In the genomic region with DNA sequence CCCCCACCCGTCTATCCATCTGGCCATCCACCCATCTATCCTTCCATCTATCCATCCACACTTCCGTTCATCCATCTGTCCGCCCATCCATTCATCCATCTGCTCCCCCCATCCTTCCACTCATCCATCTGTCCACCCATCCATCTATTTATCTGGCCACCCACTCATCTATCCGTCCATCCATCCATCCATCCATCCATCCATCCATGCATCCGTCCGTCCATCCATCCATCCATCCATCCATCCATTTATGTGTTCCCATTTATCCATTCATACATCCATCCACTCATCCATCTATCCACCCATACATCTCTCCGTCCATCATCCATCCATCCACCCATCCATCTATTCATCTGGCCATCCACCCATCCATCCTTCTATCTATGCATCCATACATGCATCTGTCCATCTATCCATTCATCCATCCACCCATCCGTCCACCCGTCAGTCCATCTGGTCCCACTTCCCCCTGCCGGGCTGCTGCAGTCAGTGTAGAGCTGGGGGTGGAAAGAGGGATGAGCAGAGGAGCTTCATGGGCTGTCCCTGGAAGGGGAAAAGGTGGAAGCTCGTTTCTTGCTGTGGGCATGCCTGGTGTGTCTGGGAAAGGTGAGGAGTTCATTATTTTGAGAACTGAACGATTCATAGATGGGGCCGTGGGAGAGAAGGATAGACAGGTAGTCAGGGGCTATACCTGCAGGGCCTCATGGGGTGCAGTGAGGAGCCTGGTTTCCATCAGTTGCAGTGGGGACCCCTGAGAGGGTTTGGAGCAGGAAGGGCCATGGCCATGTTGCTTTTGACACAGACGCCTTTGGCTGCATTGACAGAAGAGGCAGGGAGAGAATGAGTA, we compare ENCODE assay signal across 8 cellular contexts. TPM values are rescaled to one million over a fixed set of nuclear protein-coding genes. Genes with fewer than 3 reads are reported as not detected.
DNase-seq lines count a peak whose midpoint lies in the region; ATAC-seq, FAIRE-seq and TF ChIP-seq lines count a peak whose summit lies in the region.

No MANE protein-coding gene starts in this region.

- peak overlapping the region; percentile 68 for H3K27ac Mint-ChIP-seq in activated CD4-positive, alpha-beta T cell treated with anti-CD3 and anti-CD28 coated beads, Interleukin-2, amount 10 ng/mL, durations not matched to agents 7 days and 5 days

- peaks cover 35% of the 10 kb centered on the region for H3K4me1 ChIP-seq in HepG2 (ENCODE audit: insufficient read depth, low read length)
- H3K4me1 ChIP-seq in testis, result peaks cover 13% of the 10 kb centered on the region

- no peak overlapping the region for H3K9ac ChIP-seq in HepG2 (ENCODE audit: insufficient read depth, low read depth, low read length)

- no peaks in the 10 kb centered on the region for H3K36me3 ChIP-seq in HepG2 (replicated peaks in 1 of 2; ENCODE audit: control insufficient read depth in 1 of 2, insufficient read depth in 2 of 2, low read length in 2 of 2)
- H3K36me3 ChIP-seq in testis (ENCODE audit: low read depth, missing control alignments), result no peaks in the 10 kb centered on the region

- no peak for DNase-seq in activated CD4-positive, alpha-beta T cell treated with anti-CD3 and anti-CD28 coated beads, Interleukin-2, amount 10 ng/mL, durations not matched to agents 7 days and 5 days
- no peak for DNase-seq in activated CD4-positive, alpha-beta T cell treated with anti-CD3 and anti-CD28 coated beads, Interleukin-2, amount 50 U/mL, for 48 hours
- DNase-seq in HepG2 (ENCODE audit: low spot score) (no peak), testis (no peak), NCI-H1694 treated with DMSO at 0.1 percent for 48 hours (lab: John Stamatoyannopoulos, UW) (no peak), NCI-H1092 (lab: John Stamatoyannopoulos, UW) (no peak)

- H3K27me3 Mint-ChIP-seq in activated CD4-positive, alpha-beta T cell treated with anti-CD3 and anti-CD28 coated beads, Interleukin-2, amount 10 ng/mL, durations not matched to agents 7 days and 5 days, result no peaks in the 10 kb centered on the region

- peak overlapping the region; percentile 92 for H3K4me2 ChIP-seq in HepG2 (ENCODE audit: low read depth, low read length)

- no peaks in the 10 kb centered on the region for H4K20me1 ChIP-seq in HepG2 (ENCODE audit: insufficient read depth, low read length)

- H3K9me3 Mint-ChIP-seq in activated CD4-positive, alpha-beta T cell treated with anti-CD3 and anti-CD28 coated beads, Interleukin-2, amount 10 ng/mL, durations not matched to agents 7 days and 5 days, result no peaks in the 10 kb centered on the region

- CTCF ChIA-PET in activated CD4-positive, alpha-beta T cell treated with anti-CD3 and anti-CD28 coated beads, Interleukin-2, amount 10 ng/mL, durations not matched to agents 7 days and 5 days (lab: Charles Lee), result interaction anchor here (0.8 kb wide), 1 partner anchor 27 kb away, joined by 3 read pairs; no protein-coding TSS in a partner anchor
- CTCF ChIA-PET in HepG2 (lab: Yijun Ruan, JAX; ENCODE audit: low intra/inter-chr PET ratio, low total read pairs), result no interaction called here

- TF ChIP-seq CTCF in HepG2 (CRISPR knock-in tag; IDR thresholded peaks at IDR 0.05) (no peak), testis (IDR thresholded peaks at IDR 0.05) (no peak)

- FAIRE-seq in HepG2 (lab: Jason Lieb, UNC), result no peak

- H3K4me3 ChIP-seq in HepG2 (replicated peaks in 1 of 3; ENCODE audit: insufficient read depth in 1 of 3, low read depth in 2 of 3, low read length in 3 of 3) (peak overlapping the region in 1 of 3 experiments; percentile 100; a peak in 2 of 6 replicates), testis (peak overlapping the region; percentile 70 to 94)

- H3K9me3 ChIP-seq in HepG2 (ENCODE audit: low read length) (no peaks in the 10 kb centered on the region), testis (no peaks in the 10 kb centered on the region)

- H3K36me3 Mint-ChIP-seq in activated CD4-positive, alpha-beta T cell treated with anti-CD3 and anti-CD28 coated beads, Interleukin-2, amount 10 ng/mL, durations not matched to agents 7 days and 5 days (ENCODE audit: low read depth), result no peaks in the 10 kb centered on the region

- intact Hi-C loops in HepG2 (cut with micrococcal nuclease; ENCODE audit: unreplicated experiment), result no loop called here
- intact Hi-C loops in testis (cut with DNase I; ENCODE audit: low total_unique reads), result no loop called here

- H3K27ac ChIP-seq in angular gyrus (ENCODE audit: low read depth, low read length) (peak overlapping the region; percentile 92), HepG2 (ENCODE audit: extremely low read length, insufficient read depth, low read length) (no peak overlapping the region), testis (no peak overlapping the region)

- 63% methylated on average over 14 of the region's 14 CpGs for WGBS in HepG2 (ENCODE audit: low lambda C conversion rate)
- WGBS in testis, 2 donors, result 59 to 66% methylated on average over 14 of the region's 14 CpGs

- POLR2A ChIA-PET in activated CD4-positive, alpha-beta T cell treated with anti-CD3 and anti-CD28 coated beads, Interleukin-2, amount 10 ng/mL, durations not matched to agents 7 days and 5 days (lab: Charles Lee), result no interaction called here
- POLR2A ChIA-PET in HepG2 (lab: Yijun Ruan, JAX), result interaction anchor here (1.8 kb wide), 1 partner anchor 59 kb away, joined by 5 read pairs; a partner anchor contains a TSS

- peak overlapping the region; percentile 68 for H3K4me3 Mint-ChIP-seq in activated CD4-positive, alpha-beta T cell treated with anti-CD3 and anti-CD28 coated beads, Interleukin-2, amount 10 ng/mL, durations not matched to agents 7 days and 5 days

- no peak overlapping the region for H2AFZ ChIP-seq in HepG2 (ENCODE audit: low read length)

- H3K4me1 Mint-ChIP-seq in activated CD4-positive, alpha-beta T cell treated with anti-CD3 and anti-CD28 coated beads, Interleukin-2, amount 10 ng/mL, durations not matched to agents 7 days and 5 days, result peaks cover 30% of the 10 kb centered on the region

- in situ Hi-C loops in HepG2 (cut with HindIII; ENCODE audit: extremely low pct_ligation_motif_present, low pct_unique_long_range_greater_than_20kb), result no loop called here

- TF ChIP-seq EP300 in HepG2 (IDR thresholded peaks at IDR 0.05; ENCODE audit: low read depth in 2 of 2, low read length in 2 of 2) (no peak), HepG2 (CRISPR knock-in tag; IDR thresholded peaks at IDR 0.05; ENCODE audit: borderline replicate concordance) (no peak)

- no peak for ATAC-seq in HepG2
- no peak for ATAC-seq in HG03565 (IDR thresholded peaks at IDR 0.05; ENCODE audit: unreplicated experiment)

- no peak for TF ChIP-seq RAD21 in HepG2 (CRISPR knock-in tag; IDR thresholded peaks at IDR 0.05)

- no TSS peak for BruUV-seq in HepG2 (replicated peaks; lab: Mats Ljungman, UMichigan)

- H3K79me2 ChIP-seq in HepG2 (ENCODE audit: insufficient read depth, low read length), result peaks cover 7% of the 10 kb centered on the region

- TF ChIP-seq POLR2A in HepG2 (IDR thresholded peaks at IDR 0.05; ENCODE audit: insufficient read depth in 1 of 2, low read depth in 2 of 2, low read length in 2 of 2) (no peak), testis (IDR thresholded peaks at IDR 0.05) (no peak)

- H3K27me3 ChIP-seq in HepG2 (ENCODE audit: control insufficient read depth in 1 of 2, insufficient read depth in 2 of 2, low read length in 2 of 2) (no peaks in the 10 kb centered on the region; a peak in 1 of 5 replicates), testis (no peaks in the 10 kb centered on the region)

RNA-seq across cellular contexts. Expression of a gene that starts 0.8 kb away (rescaled TPM):
- total RNA-seq in activated CD4-positive, alpha-beta T cell treated with anti-CD3 and anti-CD28 coated beads, Interleukin-2, amount 10 ng/mL, durations not matched to agents 7 days and 5 days, result 1 to 10 TPM; 2.0 TPM
- total RNA-seq in HepG2 (2016; rRNA removed; fragmentation: Illumina TruSeq; extraction: Trizol) (2.8 TPM in 2 replicates), testis (10 to 100 TPM; 18.8 to 21.0 TPM)
- total RNA-seq in HepG2 (2016; cell fraction: cytosol; rRNA removed; fragmentation: Illumina TruSeq; extraction: Trizol; ENCODE audit: low read depth), result 2.6 and 3.3 TPM in 2 replicates
- 1.6 and 2.1 TPM in 2 replicates for total RNA-seq in HepG2 (2016; cell fraction: insoluble cytoplasmic fraction; rRNA removed; fragmentation: Illumina TruSeq; extraction: Trizol)
- total RNA-seq in HepG2 (2016; cell fraction: membrane; rRNA removed; fragmentation: Illumina TruSeq; extraction: Trizol), result 3.9 and 5.5 TPM in 2 replicates
- total RNA-seq in HepG2 (2016; cell fraction: nucleus; rRNA removed; fragmentation: Illumina TruSeq; extraction: Trizol), result 0.81 and 0.94 TPM in 2 replicates
- polyA plus RNA-seq in HepG2 (2011; rRNA removed) (3.9 and 4.6 TPM in 2 replicates), testis (ENCODE audit: insufficient read depth, low read depth, low replicate concordance) (8.1 TPM)
- polyA plus RNA-seq in HepG2 (2011; cell fraction: cytosol; rRNA removed), result 4.2 and 6.2 TPM in 2 replicates
- 6.3 and 7.3 TPM in 2 replicates for polyA plus RNA-seq in HepG2 (2011; cell fraction: nucleus; rRNA removed)
- 1.9 and 3.0 TPM in 2 replicates for polyA plus RNA-seq in HepG2 (2012)
- 3.6 and 4.2 TPM in 2 replicates for polyA plus RNA-seq in HepG2 (2016; cell fraction: cytosol; fragmentation: Illumina TruSeq; extraction: Trizol; ENCODE audit: low read depth)
- 2.5 and 3.3 TPM in 2 replicates for polyA plus RNA-seq in HepG2 (2016; cell fraction: insoluble cytoplasmic fraction; fragmentation: Illumina TruSeq; extraction: Trizol; ENCODE audit: low read depth)
- polyA plus RNA-seq in HepG2 (2016; cell fraction: membrane; fragmentation: Illumina TruSeq; extraction: Trizol; ENCODE audit: low read depth), result 3.3 and 3.5 TPM in 2 replicates
- polyA plus RNA-seq in HepG2 (2016; cell fraction: nucleus; fragmentation: Illumina TruSeq; extraction: Trizol; ENCODE audit: insufficient read depth, low read depth), result 3.3 and 3.4 TPM in 2 replicates
- 0.21 and 1.8 TPM in 2 replicates for polyA minus RNA-seq in HepG2 (2011; rRNA and poly(A)+ RNA removed; ENCODE audit: low replicate concordance)
- 1.1 and 3.1 TPM in 2 replicates for polyA minus RNA-seq in HepG2 (2011; cell fraction: cytosol; rRNA and poly(A)+ RNA removed)
- 0.52 and 1.1 TPM in 2 replicates for polyA minus RNA-seq in HepG2 (2011; cell fraction: nucleus; rRNA and poly(A)+ RNA removed)

RNA-seq across cellular contexts. Expression of a gene that starts 1.4 kb away (rescaled TPM):
- 10 to 100 TPM; 43.5 to 48.2 TPM for total RNA-seq in activated CD4-positive, alpha-beta T cell treated with anti-CD3 and anti-CD28 coated beads, Interleukin-2, amount 10 ng/mL, durations not matched to agents 7 days and 5 days
- total RNA-seq in HepG2 (2016; rRNA removed; fragmentation: Illumina TruSeq; extraction: Trizol), result 35.4 and 37.9 TPM in 2 replicates
- 20.7 and 21.7 TPM in 2 replicates for total RNA-seq in HepG2 (2016; cell fraction: cytosol; rRNA removed; fragmentation: Illumina TruSeq; extraction: Trizol; ENCODE audit: low read depth)
- 38.9 and 39.8 TPM in 2 replicates for total RNA-seq in HepG2 (2016; cell fraction: insoluble cytoplasmic fraction; rRNA removed; fragmentation: Illumina TruSeq; extraction: Trizol)
- total RNA-seq in HepG2 (2016; cell fraction: membrane; rRNA removed; fragmentation: Illumina TruSeq; extraction: Trizol), result 22.9 and 26.0 TPM in 2 replicates
- 18.4 and 19.8 TPM in 2 replicates for total RNA-seq in HepG2 (2016; cell fraction: nucleus; rRNA removed; fragmentation: Illumina TruSeq; extraction: Trizol)
- 28.8 and 40.0 TPM in 2 replicates for polyA plus RNA-seq in HepG2 (2011; rRNA removed)
- polyA plus RNA-seq in HepG2 (2011; cell fraction: cytosol; rRNA removed), result 16.8 and 30.9 TPM in 2 replicates
- polyA plus RNA-seq in HepG2 (2011; cell fraction: nucleus; rRNA removed), result 13.2 and 15.1 TPM in 2 replicates
- 13.1 and 19.3 TPM in 2 replicates for polyA plus RNA-seq in HepG2 (2012)
- 20.6 and 24.5 TPM in 2 replicates for polyA plus RNA-seq in HepG2 (2016; cell fraction: cytosol; fragmentation: Illumina TruSeq; extraction: Trizol; ENCODE audit: low read depth)
- polyA plus RNA-seq in HepG2 (2016; cell fraction: insoluble cytoplasmic fraction; fragmentation: Illumina TruSeq; extraction: Trizol; ENCODE audit: low read depth), result 37.7 and 43.8 TPM in 2 replicates
- 19.5 and 22.0 TPM in 2 replicates for polyA plus RNA-seq in HepG2 (2016; cell fraction: membrane; fragmentation: Illumina TruSeq; extraction: Trizol; ENCODE audit: low read depth)
- polyA plus RNA-seq in HepG2 (2016; cell fraction: nucleus; fragmentation: Illumina TruSeq; extraction: Trizol; ENCODE audit: insufficient read depth, low read depth), result 32.1 and 41.0 TPM in 2 replicates
- polyA minus RNA-seq in HepG2 (2011; rRNA and poly(A)+ RNA removed; ENCODE audit: low replicate concordance), result 14.6 and 22.6 TPM in 2 replicates
- 6.3 and 9.1 TPM in 2 replicates for polyA minus RNA-seq in HepG2 (2011; cell fraction: cytosol; rRNA and poly(A)+ RNA removed)
- polyA minus RNA-seq in HepG2 (2011; cell fraction: nucleus; rRNA and poly(A)+ RNA removed), result 6.0 and 7.5 TPM in 2 replicates
- total RNA-seq in testis, result 100 to 1,000 TPM in 1 of 2 donors, 10 to 100 TPM in 1; 98.0 to 198 TPM
- polyA plus RNA-seq in testis (ENCODE audit: insufficient read depth, low read depth, low replicate concordance), result 152 TPM

RNA-seq across cellular contexts. Expression of a gene that starts 8.4 kb away (rescaled TPM):
- total RNA-seq in activated CD4-positive, alpha-beta T cell treated with anti-CD3 and anti-CD28 coated beads, Interleukin-2, amount 10 ng/mL, durations not matched to agents 7 days and 5 days, result 100 to 1,000 TPM; 880 to 925 TPM
- 706 and 763 TPM in 2 replicates for total RNA-seq in HepG2 (2016; rRNA removed; fragmentation: Illumina TruSeq; extraction: Trizol)
- 1,266 and 1,322 TPM in 2 replicates for total RNA-seq in HepG2 (2016; cell fraction: cytosol; rRNA removed; fragmentation: Illumina TruSeq; extraction: Trizol; ENCODE audit: low read depth)
- total RNA-seq in HepG2 (2016; cell fraction: insoluble cytoplasmic fraction; rRNA removed; fragmentation: Illumina TruSeq; extraction: Trizol), result 739 and 797 TPM in 2 replicates
- 1,622 and 1,758 TPM in 2 replicates for total RNA-seq in HepG2 (2016; cell fraction: membrane; rRNA removed; fragmentation: Illumina TruSeq; extraction: Trizol)
- 259 and 275 TPM in 2 replicates for total RNA-seq in HepG2 (2016; cell fraction: nucleus; rRNA removed; fragmentation: Illumina TruSeq; extraction: Trizol)
- polyA plus RNA-seq in HepG2 (2011; rRNA removed), result 740 and 962 TPM in 2 replicates
- polyA plus RNA-seq in HepG2 (2011; cell fraction: cytosol; rRNA removed), result 548 and 718 TPM in 2 replicates
- polyA plus RNA-seq in HepG2 (2011; cell fraction: nucleus; rRNA removed), result 184 and 190 TPM in 2 replicates
- 1,022 and 1,044 TPM in 2 replicates for polyA plus RNA-seq in HepG2 (2012)
- 1,678 and 1,761 TPM in 2 replicates for polyA plus RNA-seq in HepG2 (2016; cell fraction: cytosol; fragmentation: Illumina TruSeq; extraction: Trizol; ENCODE audit: low read depth)
- polyA plus RNA-seq in HepG2 (2016; cell fraction: insoluble cytoplasmic fraction; fragmentation: Illumina TruSeq; extraction: Trizol; ENCODE audit: low read depth), result 756 and 780 TPM in 2 replicates
- 1,750 and 1,946 TPM in 2 replicates for polyA plus RNA-seq in HepG2 (2016; cell fraction: membrane; fragmentation: Illumina TruSeq; extraction: Trizol; ENCODE audit: low read depth)
- polyA plus RNA-seq in HepG2 (2016; cell fraction: nucleus; fragmentation: Illumina TruSeq; extraction: Trizol; ENCODE audit: insufficient read depth, low read depth), result 539 and 605 TPM in 2 replicates
- polyA minus RNA-seq in HepG2 (2011; rRNA and poly(A)+ RNA removed; ENCODE audit: low replicate concordance), result 163 and 316 TPM in 2 replicates
- polyA minus RNA-seq in HepG2 (2011; cell fraction: cytosol; rRNA and poly(A)+ RNA removed), result 334 and 359 TPM in 2 replicates
- 64.5 and 86.4 TPM in 2 replicates for polyA minus RNA-seq in HepG2 (2011; cell fraction: nucleus; rRNA and poly(A)+ RNA removed)
- total RNA-seq in testis, result 100 to 1,000 TPM; 331 to 531 TPM
- 497 TPM for polyA plus RNA-seq in testis (ENCODE audit: insufficient read depth, low read depth, low replicate concordance)

RNA-seq across cellular contexts. Expression of a gene that starts 38.3 kb away (rescaled TPM):
- 10 to 100 TPM; 71.7 to 79.6 TPM for total RNA-seq in activated CD4-positive, alpha-beta T cell treated with anti-CD3 and anti-CD28 coated beads, Interleukin-2, amount 10 ng/mL, durations not matched to agents 7 days and 5 days
- total RNA-seq in HepG2 (2016; rRNA removed; fragmentation: Illumina TruSeq; extraction: Trizol) (50.4 and 76.8 TPM in 2 replicates), testis (100 to 1,000 TPM; 100 to 133 TPM)
- 12.1 and 15.6 TPM in 2 replicates for total RNA-seq in HepG2 (2016; cell fraction: cytosol; rRNA removed; fragmentation: Illumina TruSeq; extraction: Trizol; ENCODE audit: low read depth)
- 41.9 and 83.8 TPM in 2 replicates for total RNA-seq in HepG2 (2016; cell fraction: insoluble cytoplasmic fraction; rRNA removed; fragmentation: Illumina TruSeq; extraction: Trizol)
- 26.9 and 27.9 TPM in 2 replicates for total RNA-seq in HepG2 (2016; cell fraction: membrane; rRNA removed; fragmentation: Illumina TruSeq; extraction: Trizol)
- 53.2 and 60.3 TPM in 2 replicates for total RNA-seq in HepG2 (2016; cell fraction: nucleus; rRNA removed; fragmentation: Illumina TruSeq; extraction: Trizol)
- polyA plus RNA-seq in HepG2 (2011; rRNA removed) (59.5 and 69.0 TPM in 2 replicates), testis (ENCODE audit: insufficient read depth, low read depth, low replicate concordance) (48.1 TPM)
- polyA plus RNA-seq in HepG2 (2011; cell fraction: cytosol; rRNA removed), result 54.0 and 91.2 TPM in 2 replicates
- polyA plus RNA-seq in HepG2 (2011; cell fraction: nucleus; rRNA removed), result 270 and 346 TPM in 2 replicates
- 49.0 and 62.8 TPM in 2 replicates for polyA plus RNA-seq in HepG2 (2012)
- 7.4 and 9.2 TPM in 2 replicates for polyA plus RNA-seq in HepG2 (2016; cell fraction: cytosol; fragmentation: Illumina TruSeq; extraction: Trizol; ENCODE audit: low read depth)
- polyA plus RNA-seq in HepG2 (2016; cell fraction: insoluble cytoplasmic fraction; fragmentation: Illumina TruSeq; extraction: Trizol; ENCODE audit: low read depth), result 49.9 and 60.1 TPM in 2 replicates
- 15.7 and 17.9 TPM in 2 replicates for polyA plus RNA-seq in HepG2 (2016; cell fraction: membrane; fragmentation: Illumina TruSeq; extraction: Trizol; ENCODE audit: low read depth)
- polyA plus RNA-seq in HepG2 (2016; cell fraction: nucleus; fragmentation: Illumina TruSeq; extraction: Trizol; ENCODE audit: insufficient read depth, low read depth), result 120 and 130 TPM in 2 replicates
- polyA minus RNA-seq in HepG2 (2011; rRNA and poly(A)+ RNA removed; ENCODE audit: low replicate concordance), result 65.4 and 106 TPM in 2 replicates
- 42.1 and 48.3 TPM in 2 replicates for polyA minus RNA-seq in HepG2 (2011; cell fraction: cytosol; rRNA and poly(A)+ RNA removed)
- 44.8 and 51.0 TPM in 2 replicates for polyA minus RNA-seq in HepG2 (2011; cell fraction: nucleus; rRNA and poly(A)+ RNA removed)

RNA-seq across cellular contexts. Expression of a gene that starts 38.8 kb away (rescaled TPM):
- total RNA-seq in activated CD4-positive, alpha-beta T cell treated with anti-CD3 and anti-CD28 coated beads, Interleukin-2, amount 10 ng/mL, durations not matched to agents 7 days and 5 days, result not detected
- total RNA-seq in HepG2 (2016; rRNA removed; fragmentation: Illumina TruSeq; extraction: Trizol), result not detected in 2 replicates
- not detected in 2 replicates for total RNA-seq in HepG2 (2016; cell fraction: cytosol; rRNA removed; fragmentation: Illumina TruSeq; extraction: Trizol; ENCODE audit: low read depth)
- not detected in 2 replicates for total RNA-seq in HepG2 (2016; cell fraction: insoluble cytoplasmic fraction; rRNA removed; fragmentation: Illumina TruSeq; extraction: Trizol)
- 0.09 TPM in 1 of 2 replicates, not detected in the other for total RNA-seq in HepG2 (2016; cell fraction: membrane; rRNA removed; fragmentation: Illumina TruSeq; extraction: Trizol)
- total RNA-seq in HepG2 (2016; cell fraction: nucleus; rRNA removed; fragmentation: Illumina TruSeq; extraction: Trizol), result not detected in 2 replicates
- 0.04 TPM in 1 of 2 replicates, not detected in the other for polyA plus RNA-seq in HepG2 (2011; rRNA removed)
- 0.04 TPM in 1 of 2 replicates, not detected in the other for polyA plus RNA-seq in HepG2 (2011; cell fraction: cytosol; rRNA removed)
- polyA plus RNA-seq in HepG2 (2011; cell fraction: nucleus; rRNA removed), result 0.09 TPM in 1 of 2 replicates, not detected in the other
- polyA plus RNA-seq in HepG2 (2012), result not detected in 2 replicates
- polyA plus RNA-seq in HepG2 (2016; cell fraction: cytosol; fragmentation: Illumina TruSeq; extraction: Trizol; ENCODE audit: low read depth), result not detected in 2 replicates
- not detected in 2 replicates for polyA plus RNA-seq in HepG2 (2016; cell fraction: insoluble cytoplasmic fraction; fragmentation: Illumina TruSeq; extraction: Trizol; ENCODE audit: low read depth)
- not detected in 2 replicates for polyA plus RNA-seq in HepG2 (2016; cell fraction: membrane; fragmentation: Illumina TruSeq; extraction: Trizol; ENCODE audit: low read depth)
- not detected in 2 replicates for polyA plus RNA-seq in HepG2 (2016; cell fraction: nucleus; fragmentation: Illumina TruSeq; extraction: Trizol; ENCODE audit: insufficient read depth, low read depth)
- 0.09 TPM in 1 of 2 replicates, not detected in the other for polyA minus RNA-seq in HepG2 (2011; rRNA and poly(A)+ RNA removed; ENCODE audit: low replicate concordance)
- polyA minus RNA-seq in HepG2 (2011; cell fraction: cytosol; rRNA and poly(A)+ RNA removed), result not detected in 2 replicates
- not detected in 2 replicates for polyA minus RNA-seq in HepG2 (2011; cell fraction: nucleus; rRNA and poly(A)+ RNA removed)
- 1 to 10 TPM; 6.1 to 9.3 TPM for total RNA-seq in testis
- 31.3 TPM for polyA plus RNA-seq in testis (ENCODE audit: insufficient read depth, low read depth, low replicate concordance)
